Comparison of ENCODE assay signal across 1 cellular context in the genomic region with DNA sequence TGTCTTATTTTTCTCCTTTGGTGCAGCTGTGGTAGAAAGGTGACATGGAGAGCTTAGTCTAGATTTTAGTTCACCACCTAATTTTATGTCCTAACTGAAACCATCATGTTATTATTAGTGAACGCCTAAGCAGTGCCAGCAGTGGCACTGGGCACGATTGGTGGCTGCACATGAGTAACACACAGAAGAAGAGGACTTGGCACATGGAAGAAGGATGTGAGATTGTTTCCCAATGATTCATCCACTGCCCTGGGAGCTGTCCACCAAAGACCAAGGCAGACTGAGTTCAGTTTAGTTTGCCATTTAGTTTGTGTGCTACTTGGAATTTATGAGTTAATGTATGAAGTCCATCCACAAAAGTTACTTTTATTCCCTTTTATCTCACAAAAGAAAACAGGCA.
TF ChIP-seq lines count a peak whose summit lies in the region.

No MANE protein-coding gene starts in this region.

TF ChIP-seq in liver, 16 proteins besides CTCF, POLR2A, EP300 and RAD21 (continued from another document):
- peak; percentile 83 for TF ChIP-seq REST (IDR thresholded peaks at IDR 0.05)
